ENCODE assay signal across 8 cellular contexts in genomic region chr20:31670371-31671228, GRCh38. TPM values are rescaled to one million over a fixed set of nuclear protein-coding genes. Genes with fewer than 3 reads are reported as not detected.
DNase-seq lines count a peak whose midpoint lies in the region; ATAC-seq, FAIRE-seq and TF ChIP-seq lines count a peak whose summit lies in the region.

No MANE protein-coding gene starts in this region.

- peak overlapping the region; percentile 93 for H3K27ac ChIP-seq in skeletal muscle tissue (ENCODE audit: low read depth, low read length)

- H3K4me3 Mint-ChIP-seq in activated T-helper 2 cell treated with anti-CD3 and anti-CD28 coated beads, Interferon-gamma antibody, Interleukin-2, Interleukin-4, amounts not matched to agents 10 μg/mL and 5 μg/mL and 100 μg/mL, durations not matched to agents 14 hours and 24 hours and 36 hours (ENCODE audit: low read depth): no peak overlapping the region
- H3K4me3 Mint-ChIP-seq in T-helper 2 cell treated with Interferon-gamma antibody and Interleukin-4, amounts not matched to agents 5 μg/mL and 100 μg/mL, for 36 hours: no peak overlapping the region

- H3K9me3 ChIP-seq in skeletal muscle tissue (ENCODE audit: control insufficient read depth in 3 of 3, low read length in 3 of 3): no peaks in the 10 kb centered on the region

- peaks cover 68 to 82% (median 80%) of the 10 kb centered on the region in 3 donors for H3K4me1 ChIP-seq in skeletal muscle tissue (ENCODE audit: control insufficient read depth in 3 of 3, insufficient read depth in 3 of 3, low read length in 3 of 3)

- DNase-seq in H4 (ENCODE audit: low spot score) (peak; percentile 85), left ventricle myocardium superior (peak; percentile 78), GM12892 (ENCODE audit: insufficient read length) (no peak), HPDE6-E6E7 (ENCODE audit: extremely low spot score) (no peak)
- no peak for DNase-seq in activated T-helper 2 cell treated with anti-CD3 and anti-CD28 coated beads, Interferon-gamma antibody, Interleukin-2, Interleukin-4, amounts not matched to agents 10 μg/mL and 5 μg/mL and 100 μg/mL, durations not matched to agents 14 hours and 24 hours and 36 hours (ENCODE audit: low spot score)
- no peak for DNase-seq in T-helper 2 cell treated with Interferon-gamma antibody and Interleukin-4, amounts not matched to agents 5 μg/mL and 100 μg/mL, for 36 hours (ENCODE audit: low spot score)

- intact Hi-C loops in activated T-helper 2 cell treated with anti-CD3 and anti-CD28 coated beads, Interferon-gamma antibody, Interleukin-2, Interleukin-4, amounts not matched to agents 10 μg/mL and 5 μg/mL and 100 μg/mL, durations not matched to agents 14 hours and 24 hours and 36 hours (cut with micrococcal nuclease): no loop called here
- intact Hi-C loops in left ventricle myocardium superior (cut with micrococcal nuclease): no loop called here

- peak overlapping the region; percentile 55 to 83 (median 74) for H3K9ac ChIP-seq in skeletal muscle tissue (ENCODE audit: low read depth in 1 of 3, low read length in 3 of 3)

- H3K36me3 ChIP-seq in skeletal muscle tissue (ENCODE audit: control insufficient read depth in 3 of 3, insufficient read depth in 3 of 3, low read length in 3 of 3): peaks cover 0 to 8% (median 5%) of the 10 kb centered on the region in 3 donors

- ATAC-seq in left ventricle myocardium superior: peak; percentile 70
- no peak for ATAC-seq in HG03108 (IDR thresholded peaks at IDR 0.05; ENCODE audit: unreplicated experiment)

- no peaks in the 10 kb centered on the region for H3K9me3 Mint-ChIP-seq in activated T-helper 2 cell treated with anti-CD3 and anti-CD28 coated beads, Interferon-gamma antibody, Interleukin-2, Interleukin-4, amounts not matched to agents 10 μg/mL and 5 μg/mL and 100 μg/mL, durations not matched to agents 14 hours and 24 hours and 36 hours
- H3K9me3 Mint-ChIP-seq in T-helper 2 cell treated with Interferon-gamma antibody and Interleukin-4, amounts not matched to agents 5 μg/mL and 100 μg/mL, for 36 hours: no peaks in the 10 kb centered on the region

- FAIRE-seq in GM12892 (lab: Jason Lieb, UNC): no peak

- no peak for TF ChIP-seq POLR2A in GM12892 (IDR thresholded peaks at IDR 0.05; ENCODE audit: low read depth, low read length)

- H3K27me3 ChIP-seq in skeletal muscle tissue (ENCODE audit: control insufficient read depth in 3 of 3, insufficient read depth in 3 of 3, low read length in 3 of 3): no peaks in the 10 kb centered on the region

- no peaks in the 10 kb centered on the region for H3K27me3 Mint-ChIP-seq in activated T-helper 2 cell treated with anti-CD3 and anti-CD28 coated beads, Interferon-gamma antibody, Interleukin-2, Interleukin-4, amounts not matched to agents 10 μg/mL and 5 μg/mL and 100 μg/mL, durations not matched to agents 14 hours and 24 hours and 36 hours (ENCODE audit: low read depth)
- no peaks in the 10 kb centered on the region for H3K27me3 Mint-ChIP-seq in T-helper 2 cell treated with Interferon-gamma antibody and Interleukin-4, amounts not matched to agents 5 μg/mL and 100 μg/mL, for 36 hours (ENCODE audit: low read depth)

- H3K4me1 Mint-ChIP-seq in activated T-helper 2 cell treated with anti-CD3 and anti-CD28 coated beads, Interferon-gamma antibody, Interleukin-2, Interleukin-4, amounts not matched to agents 10 μg/mL and 5 μg/mL and 100 μg/mL, durations not matched to agents 14 hours and 24 hours and 36 hours (ENCODE audit: low read depth): peaks cover 67% of the 10 kb centered on the region
- H3K4me1 Mint-ChIP-seq in T-helper 2 cell treated with Interferon-gamma antibody and Interleukin-4, amounts not matched to agents 5 μg/mL and 100 μg/mL, for 36 hours (ENCODE audit: low read depth): peaks cover 65% of the 10 kb centered on the region

- peak overlapping the region; percentile 38 for H3K27ac Mint-ChIP-seq in activated T-helper 2 cell treated with anti-CD3 and anti-CD28 coated beads, Interferon-gamma antibody, Interleukin-2, Interleukin-4, amounts not matched to agents 10 μg/mL and 5 μg/mL and 100 μg/mL, durations not matched to agents 14 hours and 24 hours and 36 hours
- H3K27ac Mint-ChIP-seq in T-helper 2 cell treated with Interferon-gamma antibody and Interleukin-4, amounts not matched to agents 5 μg/mL and 100 μg/mL, for 36 hours: no peak overlapping the region

- H3K4me3 ChIP-seq in skeletal muscle tissue (ENCODE audit: low read length in 3 of 3): peak overlapping the region; percentile 44 to 71 (median 56)

- H3K36me3 Mint-ChIP-seq in activated T-helper 2 cell treated with anti-CD3 and anti-CD28 coated beads, Interferon-gamma antibody, Interleukin-2, Interleukin-4, amounts not matched to agents 10 μg/mL and 5 μg/mL and 100 μg/mL, durations not matched to agents 14 hours and 24 hours and 36 hours (ENCODE audit: low read depth): peaks cover 87% of the 10 kb centered on the region
- peaks cover 55% of the 10 kb centered on the region for H3K36me3 Mint-ChIP-seq in T-helper 2 cell treated with Interferon-gamma antibody and Interleukin-4, amounts not matched to agents 5 μg/mL and 100 μg/mL, for 36 hours (ENCODE audit: low read depth)

RNA-seq across cellular contexts. Expression of gene COX4I2, which starts 32.9 kb away (rescaled TPM):
- not detected in 2 replicates for total RNA-seq in H4 (2014; rRNA removed; shearing (Covaris generic))
- not detected in 2 replicates for total RNA-seq in activated T-helper 2 cell treated with anti-CD3 and anti-CD28 coated beads, Interferon-gamma antibody, Interleukin-2, Interleukin-4, amounts not matched to agents 10 μg/mL and 5 μg/mL and 100 μg/mL, durations not matched to agents 14 hours and 24 hours and 36 hours
- total RNA-seq in left ventricle myocardium superior (10.1 TPM), skeletal muscle tissue (16.2 TPM)
- polyA plus RNA-seq in GM12892 (2012; ENCODE audit: missing spikeins): not detected

RNA-seq across cellular contexts. Expression of gene BCL2L1, which starts 52.1 kb away (rescaled TPM):
- 34.2 and 42.6 TPM in 2 replicates for total RNA-seq in H4 (2014; rRNA removed; shearing (Covaris generic))
- 313 and 326 TPM in 2 replicates for total RNA-seq in activated T-helper 2 cell treated with anti-CD3 and anti-CD28 coated beads, Interferon-gamma antibody, Interleukin-2, Interleukin-4, amounts not matched to agents 10 μg/mL and 5 μg/mL and 100 μg/mL, durations not matched to agents 14 hours and 24 hours and 36 hours
- total RNA-seq in left ventricle myocardium superior: 54.8 TPM
- 44.9 TPM for total RNA-seq in skeletal muscle tissue
- polyA plus RNA-seq in GM12892 (2012; ENCODE audit: missing spikeins): 45.0 TPM

Comparison
In these comparisons a context has a peak if more than half of its experiments do, and no peak if none do; other contexts are left out.
1. DNase-seq: peak in H4 (single experiment) and left ventricle myocardium superior (single experiment); none in activated T-helper 2 cell treated with anti-CD3 and anti-CD28 coated beads, Interferon-gamma antibody, Interleukin-2, Interleukin-4, amounts not matched to agents 10 μg/mL and 5 μg/mL and 100 μg/mL, durations not matched to agents 14 hours and 24 hours and 36 hours (single experiment), T-helper 2 cell treated with Interferon-gamma antibody and Interleukin-4, amounts not matched to agents 5 μg/mL and 100 μg/mL, for 36 hours (single experiment), GM12892 (single experiment) and HPDE6-E6E7 (single experiment).
2. RNA of gene COX4I2, which starts 32.9 kb away (total RNA-seq): 16.2 TPM in skeletal muscle tissue (single experiment) and 10.1 TPM in left ventricle myocardium superior (single experiment); not detected in H4 and not detected in activated T-helper 2 cell treated with anti-CD3 and anti-CD28 coated beads, Interferon-gamma antibody, Interleukin-2, Interleukin-4, amounts not matched to agents 10 μg/mL and 5 μg/mL and 100 μg/mL, durations not matched to agents 14 hours and 24 hours and 36 hours; every median in the first group is over 10 times any median in the second.